28 cellular contexts compared by ENCODE assay signal in genomic region chr2:11541693-11542274, GRCh38. TPM values are rescaled to one million over a fixed set of nuclear protein-coding genes. Genes with fewer than 3 reads are reported as not detected.
DNase-seq lines count a peak whose midpoint lies in the region; ATAC-seq and TF ChIP-seq lines count a peak whose summit lies in the region.
"Had no signal": no experiment of that assay in that cellular context is flagged by ENCODE, and none has a peak within 500 bp of the region (broad histone marks: within the 10 kb centered on the region; RNA-seq: fewer than 3 reads in every experiment).

No MANE protein-coding gene starts in this region.

- no peaks in the 10 kb centered on the region for H3K79me2 ChIP-seq in OCI-LY1 (ENCODE audit: insufficient read depth, low read length)

- H3K27me3 ChIP-seq in OCI-LY1 (ENCODE audit: insufficient read depth, low read length): no peaks in the 10 kb centered on the region
- H3K27me3 ChIP-seq in layer of hippocampus (ENCODE audit: control insufficient read depth, insufficient read depth, low read length): no peaks in the 10 kb centered on the region
- no peaks in the 10 kb centered on the region for H3K27me3 ChIP-seq in testis
- H3K27me3 ChIP-seq: dorsolateral prefrontal cortex, MG63 had no signal

- H3K9me3 ChIP-seq in OCI-LY1 (ENCODE audit: low read length): no peaks in the 10 kb centered on the region
- no peaks in the 10 kb centered on the region for H3K9me3 ChIP-seq in testis
- H3K9me3 ChIP-seq: left lung, MG63, psoas muscle, tibial artery had no signal

- intact Hi-C loops in testis (cut with DNase I; ENCODE audit: low total_unique reads): no loop called here
- intact Hi-C loops in activated naive CD4-positive, alpha-beta T cell treated with anti-CD3 and anti-CD28 coated beads for 36 hours (cut with micrococcal nuclease): no loop called here
- intact Hi-C loops in sciatic nerve (cut with DNase I): no loop called here

- H3K36me3 Mint-ChIP-seq in activated naive CD4-positive, alpha-beta T cell treated with anti-CD3 and anti-CD28 coated beads for 36 hours (ENCODE audit: low read depth): no peaks in the 10 kb centered on the region
- H3K36me3 Mint-ChIP-seq: activated naive CD4-positive, alpha-beta T cell treated with anti-CD3 and anti-CD28 coated beads, Interleukin-2, amount 10 ng/mL, durations not matched to agents 7 days and 5 days; stimulated activated effector memory CD8-positive, alpha-beta T cell treated with anti-CD3 and anti-CD28 coated beads, Interleukin-12 subunit alpha, Interleukin-12 subunit beta, amount 100 ng/mL, for 72 hours had no signal

- H3K27ac Mint-ChIP-seq in activated naive CD4-positive, alpha-beta T cell treated with anti-CD3 and anti-CD28 coated beads for 36 hours: no peak overlapping the region
- H3K27ac Mint-ChIP-seq: activated CD4-positive, alpha-beta T cell treated with anti-CD3 and anti-CD28 coated beads for 36 hours; activated naive CD4-positive, alpha-beta T cell treated with anti-CD3 and anti-CD28 coated beads, Interleukin-2, amount 10 ng/mL, durations not matched to agents 7 days and 5 days; IgD-negative memory B cell; stimulated activated effector memory CD8-positive, alpha-beta T cell treated with anti-CD3 and anti-CD28 coated beads, Interleukin-12 subunit alpha, Interleukin-12 subunit beta, amount 100 ng/mL, for 72 hours had no signal

- H3K4me1 ChIP-seq in OCI-LY1 (ENCODE audit: insufficient read depth, low read length, severe bottlenecking): peaks cover 40% of the 10 kb centered on the region
- H3K4me1 ChIP-seq in testis: peaks cover 39% of the 10 kb centered on the region
- H3K4me1 ChIP-seq: left lung, tibial artery had no signal

- WGBS in testis, 2 donors: 75 to 80% methylated on average over 8 of the region's 8 CpGs

- H3K9me2 ChIP-seq in OCI-LY1 (ENCODE audit: low read depth, low read length): no peaks in the 10 kb centered on the region

- H3K9me3 Mint-ChIP-seq in activated naive CD4-positive, alpha-beta T cell treated with anti-CD3 and anti-CD28 coated beads for 36 hours: no peaks in the 10 kb centered on the region
- H3K9me3 Mint-ChIP-seq: activated naive CD4-positive, alpha-beta T cell treated with anti-CD3 and anti-CD28 coated beads, Interleukin-2, amount 10 ng/mL, durations not matched to agents 7 days and 5 days; IgD-negative memory B cell; stimulated activated effector memory CD8-positive, alpha-beta T cell treated with anti-CD3 and anti-CD28 coated beads, Interleukin-12 subunit alpha, Interleukin-12 subunit beta, amount 100 ng/mL, for 72 hours had no signal

- peak overlapping the region; percentile 56; the same call in 1 of the 2 replicates for H3K4me2 ChIP-seq in OCI-LY1 (ENCODE audit: low read length)

- no peak for ATAC-seq in sciatic nerve
- ATAC-seq: activated CD4-positive, alpha-beta T cell treated with anti-CD3 and anti-CD28 coated beads for 36 hours; left lung; psoas muscle; stimulated activated effector memory CD8-positive, alpha-beta T cell treated with anti-CD3 and anti-CD28 coated beads, Interleukin-12 subunit alpha, Interleukin-12 subunit beta, amount 100 ng/mL, for 72 hours had no signal

- no peak overlapping the region for H3K4me3 Mint-ChIP-seq in activated naive CD4-positive, alpha-beta T cell treated with anti-CD3 and anti-CD28 coated beads for 36 hours
- H3K4me3 Mint-ChIP-seq: activated CD4-positive, alpha-beta T cell treated with anti-CD3 and anti-CD28 coated beads for 36 hours; activated naive CD4-positive, alpha-beta T cell treated with anti-CD3 and anti-CD28 coated beads, Interleukin-2, amount 10 ng/mL, durations not matched to agents 7 days and 5 days; IgD-negative memory B cell; stimulated activated effector memory CD8-positive, alpha-beta T cell treated with anti-CD3 and anti-CD28 coated beads, Interleukin-12 subunit alpha, Interleukin-12 subunit beta, amount 100 ng/mL, for 72 hours had no signal

- DNase-seq in NCI-H510A treated with DMSO at 0.1 percent for 48 hours (lab: John Stamatoyannopoulos, UW): peak; percentile 56
- DNase-seq in NCI-H510A (lab: John Stamatoyannopoulos, UW): no peak
- peak; percentile 22 for DNase-seq in testis
- no peak for DNase-seq in activated naive CD4-positive, alpha-beta T cell treated with anti-CD3 and anti-CD28 coated beads for 36 hours
- no peak for DNase-seq in sciatic nerve (ENCODE audit: low spot score)
- DNase-seq in T-helper 1 cell: no peak
- DNase-seq: activated CD4-positive, alpha-beta T cell treated with anti-CD3 and anti-CD28 coated beads for 36 hours; activated naive CD4-positive, alpha-beta T cell treated with anti-CD3 and anti-CD28 coated beads, Interleukin-2, amount 10 ng/mL, durations not matched to agents 7 days and 5 days; activated T-cell treated with anti-CD3 and anti-CD28 coated beads, Interleukin-2, amount 50 U/mL, for 48 hours; amygdala; dorsolateral prefrontal cortex; head of caudate nucleus; left lung; MG63; NCI-H1436 treated with DMSO at 0.1 percent for 48 hours; NCI-H526; OCI-M1; psoas muscle; SHP77; stimulated activated CD4-positive, alpha-beta T cell treated with anti-CD3 and anti-CD28 coated beads, Interleukin-1b, Interleukin-23, amount 100 ng/mL, for 48 hours; SW 1271; tibial artery had no signal

- H3K4me1 Mint-ChIP-seq in activated naive CD4-positive, alpha-beta T cell treated with anti-CD3 and anti-CD28 coated beads for 36 hours (ENCODE audit: low read depth): no peaks in the 10 kb centered on the region
- H3K4me1 Mint-ChIP-seq: activated CD4-positive, alpha-beta T cell treated with anti-CD3 and anti-CD28 coated beads for 36 hours; activated naive CD4-positive, alpha-beta T cell treated with anti-CD3 and anti-CD28 coated beads, Interleukin-2, amount 10 ng/mL, durations not matched to agents 7 days and 5 days had no signal

- H3K27me3 Mint-ChIP-seq in activated naive CD4-positive, alpha-beta T cell treated with anti-CD3 and anti-CD28 coated beads for 36 hours (ENCODE audit: low read depth): peaks cover 30% of the 10 kb centered on the region

- CTCF ChIA-PET in activated naive CD4-positive, alpha-beta T cell treated with anti-CD3 and anti-CD28 coated beads for 36 hours (lab: Charles Lee): no interaction called here

- TF ChIP-seq CTCF in OCI-LY1 (IDR thresholded peaks at IDR 0.05; ENCODE audit: low read length) (no peak), testis (IDR thresholded peaks at IDR 0.05) (no peak)

- TF ChIP-seq POLR2A in testis (IDR thresholded peaks at IDR 0.05): no peak

- no peak overlapping the region for H2AFZ ChIP-seq in OCI-LY1 (ENCODE audit: low read length)

- H3K27ac ChIP-seq in OCI-LY1 (ENCODE audit: low read depth, low read length, poor library complexity, severe bottlenecking) (peak overlapping the region; percentile 88), layer of hippocampus (ENCODE audit: low read depth, low read length) (peak overlapping the region; percentile 23), testis (peak overlapping the region; percentile 73 to 88)
- H3K27ac ChIP-seq: 22Rv1, left lung, psoas muscle, skin epidermis, tibial artery had no signal

- no peaks in the 10 kb centered on the region for H3F3A ChIP-seq in OCI-LY1 (ENCODE audit: insufficient read depth, low read length)

- H3K4me3 ChIP-seq in OCI-LY1 (ENCODE audit: low read depth, low read length, poor library complexity, severe bottlenecking) (peak overlapping the region; percentile 34), testis (peak overlapping the region; percentile 21 to 34)
- H3K4me3 ChIP-seq: left lung, MG63, psoas muscle, skin epidermis, tibial artery had no signal

- H3K9ac ChIP-seq in OCI-LY1 (ENCODE audit: low read length): peak overlapping the region; percentile 57; the same call in 1 of the 2 replicates

- H4K20me1 ChIP-seq in OCI-LY1 (ENCODE audit: insufficient read depth, low read length): no peaks in the 10 kb centered on the region

- H3K36me3 ChIP-seq in OCI-LY1 (ENCODE audit: insufficient read depth, low read length): no peaks in the 10 kb centered on the region
- no peaks in the 10 kb centered on the region for H3K36me3 ChIP-seq in testis (ENCODE audit: low read depth, missing control alignments)
- H3K36me3 ChIP-seq: left lung, MG63, tibial artery had no signal

RNA-seq across cellular contexts. Expression of gene GREB1, which starts 7.9 kb away (rescaled TPM):
- total RNA-seq in testis: 100 to 1,000 TPM in 1 of 2 donors, 10 to 100 TPM in 1; 91.0 to 136 TPM
- polyA plus RNA-seq in testis (ENCODE audit: insufficient read depth, low read depth, low replicate concordance): 29.8 TPM
- under 1 TPM; 0.38 to 0.42 TPM for total RNA-seq in activated naive CD4-positive, alpha-beta T cell treated with anti-CD3 and anti-CD28 coated beads for 36 hours
- 6.5 TPM for total RNA-seq in sciatic nerve
- polyA plus RNA-seq: IgD-negative memory B cell had no signal

Comparison
In these comparisons a context has a peak if more than half of its experiments do, and no peak if none do; other contexts are left out.
1. DNase-seq: peak in NCI-H510A treated with DMSO at 0.1 percent for 48 hours (single experiment) and testis (single experiment); none in NCI-H510A (single experiment), activated naive CD4-positive, alpha-beta T cell treated with anti-CD3 and anti-CD28 coated beads for 36 hours (single experiment), sciatic nerve (single experiment) and T-helper 1 cell (0 of 5).
2. H3K27ac ChIP-seq: peak in every context shown above with its lines; median percentile 88 in OCI-LY1; 80 in testis; 23 in layer of hippocampus.
3. RNA of gene GREB1, which starts 7.9 kb away (total RNA-seq): 91.0 to 136 TPM in testis; 6.5 TPM in sciatic nerve (single experiment) and 0.38 to 0.42 TPM in activated naive CD4-positive, alpha-beta T cell treated with anti-CD3 and anti-CD28 coated beads for 36 hours; every median in the first group is over 10 times any median in the second.